10 cellular contexts compared by ENCODE assay signal in the genomic region with DNA sequence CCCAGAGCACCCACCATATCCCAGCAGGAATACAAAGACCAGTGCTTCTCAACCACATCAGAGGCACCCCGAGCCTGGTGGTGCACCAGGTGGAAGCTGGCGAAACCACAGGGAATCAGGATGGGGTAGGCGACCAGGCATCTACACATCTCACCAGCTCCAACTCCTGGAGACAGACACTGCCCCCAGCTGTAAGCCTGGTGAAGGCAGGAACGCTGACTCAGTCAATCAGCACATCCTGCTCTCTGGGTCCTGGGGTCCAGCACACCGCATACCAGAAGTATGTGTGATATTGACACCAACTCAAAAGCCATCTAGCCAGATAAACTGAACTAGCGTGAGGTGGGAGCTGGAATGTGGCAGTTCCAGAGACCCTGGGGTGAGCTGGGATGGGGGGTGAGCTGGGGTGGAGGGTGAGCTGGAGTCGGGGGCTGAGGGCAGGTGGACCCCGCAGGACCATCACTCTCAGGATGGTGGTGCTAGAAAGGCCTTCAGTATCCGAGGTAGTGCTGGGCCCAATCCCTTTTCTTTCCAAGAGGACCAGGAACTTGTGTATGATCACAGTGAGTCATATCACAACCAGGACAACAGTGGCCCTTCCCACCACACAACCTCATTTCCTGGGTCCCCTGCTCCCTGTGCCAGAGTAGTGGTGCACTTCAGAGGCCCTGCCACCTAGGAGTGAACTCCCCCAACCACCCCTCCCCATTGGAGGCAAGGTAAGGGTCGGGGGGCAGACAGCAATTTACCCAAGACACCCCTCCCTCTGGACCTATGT. TPM values are rescaled to one million over a fixed set of nuclear protein-coding genes. Genes with fewer than 3 reads are reported as not detected.
DNase-seq lines count a peak whose midpoint lies in the region; ATAC-seq and TF ChIP-seq lines count a peak whose summit lies in the region.
"Had no signal": no experiment of that assay in that cellular context is flagged by ENCODE, and none has a peak within 500 bp of the region (broad histone marks: within the 10 kb centered on the region; RNA-seq: fewer than 3 reads in every experiment).

No MANE protein-coding gene starts in this region.

- H2AFZ ChIP-seq in PC-3 (ENCODE audit: low read length) (no peak overlapping the region), neuronal stem cell (ENCODE audit: low read length) (no peak overlapping the region)

- no peak for ATAC-seq in CD4-positive, CD25-positive, alpha-beta regulatory T cell (ENCODE audit: low read depth in 2 of 2)
- peak; percentile 48 for ATAC-seq in PC-3
- ATAC-seq: pancreas had no signal

- no peaks in the 10 kb centered on the region for H3K36me3 Mint-ChIP-seq in CD4-positive, CD25-positive, alpha-beta regulatory T cell
- H3K36me3 Mint-ChIP-seq in endodermal cell (ENCODE audit: low read depth) = peaks cover 52% of the 10 kb centered on the region

- no peak for DNase-seq in CD4-positive, CD25-positive, alpha-beta regulatory T cell
- DNase-seq in PC-3 (peak; percentile 62), endodermal cell (peak; percentile 67), neuronal stem cell (ENCODE audit: low spot score) (no peak), epidermal melanocyte (ENCODE audit: insufficient read length, low spot score) (no peak), C1 segment of cervical spinal cord (lab: John Stamatoyannopoulos, UW) (no peak), NCI-H345 (lab: John Stamatoyannopoulos, UW) (no peak)
- DNase-seq in stimulated activated CD4-positive, alpha-beta T cell treated with anti-CD3 and anti-CD28 coated beads, Interleukin-4, amount 100 ng/mL, for 1 hour = no peak
- DNase-seq: activated CD4-positive, alpha-beta T cell treated with anti-CD3 and anti-CD28 coated beads, Interleukin-2, amount 50 U/mL, for 48 hours had no signal

- H4K20me1 ChIP-seq in PC-3 (ENCODE audit: low read length) = peaks cover 36% of the 10 kb centered on the region; the same call in 1 of the 2 replicates

- H2BK5ac ChIP-seq in neuronal stem cell (ENCODE audit: low read length) = peak overlapping the region; percentile 40

- H3K4ac ChIP-seq in neuronal stem cell (ENCODE audit: low read length) = no peak overlapping the region

- H2BK15ac ChIP-seq in neuronal stem cell (ENCODE audit: low read length) = no peak overlapping the region

- 92% methylated on average over 5 to 10 of the region's 10 CpGs for WGBS in endodermal cell (ENCODE audit: insufficient coverage in 1 of 2, insufficient read length in 1 of 2), 2 experiments
- WGBS in neuronal stem cell (ENCODE audit: extremely low coverage in 2 of 2, insufficient read length in 2 of 2, insufficient replicate concordance in 1 of 2), 2 donors = no CpG with 5 or more reads among the region's 10 CpGs

- peaks cover 0 to 26% (median 4%) of the 10 kb centered on the region in 4 donors for H3K4me1 Mint-ChIP-seq in CD4-positive, CD25-positive, alpha-beta regulatory T cell
- peaks cover 30% of the 10 kb centered on the region for H3K4me1 Mint-ChIP-seq in endodermal cell

- H3K4me3 ChIP-seq in CD4-positive, CD25-positive, alpha-beta regulatory T cell (ENCODE audit: low read depth, low read length) = no peak overlapping the region
- peak overlapping the region; percentile 90; the same call in 1 of the 2 replicates for H3K4me3 ChIP-seq in PC-3 (ENCODE audit: low read length)
- H3K4me3 ChIP-seq in endodermal cell (ENCODE audit: low read length) = peak overlapping the region; percentile 93
- H3K4me3 ChIP-seq in neuronal stem cell (ENCODE audit: low read length in 2 of 2) = peak overlapping the region; percentile 3 to 94

- H3K27ac ChIP-seq in CD4-positive, CD25-positive, alpha-beta regulatory T cell (ENCODE audit: insufficient read depth, low read length, poor library complexity, severe bottlenecking) = no peak overlapping the region
- H3K27ac ChIP-seq in PC-3 (ENCODE audit: low read length) = peak overlapping the region; percentile 18; the same call in 1 of the 2 replicates
- H3K27ac ChIP-seq in endodermal cell (ENCODE audit: low read depth, low read length) = peak overlapping the region; percentile 85
- peak overlapping the region; percentile 33 for H3K27ac ChIP-seq in neuronal stem cell (replicated peaks; ENCODE audit: low read length)
- H3K27ac ChIP-seq: pancreas had no signal

- H3K9me2 ChIP-seq in PC-3 (replicated peaks; ENCODE audit: low read length) = no peaks in the 10 kb centered on the region

- no peak overlapping the region for H4K8ac ChIP-seq in neuronal stem cell (ENCODE audit: low read depth, low read length)

- no peaks in the 10 kb centered on the region for H3F3A ChIP-seq in PC-3 (ENCODE audit: low read length, unreplicated experiment)

- POLR2A ChIA-PET in PC-3 (lab: Charles Lee; ENCODE audit: unreplicated experiment) = no interaction called here

- peaks cover 34% of the 10 kb centered on the region for H3K79me2 ChIP-seq in PC-3 (ENCODE audit: low read length)

- H3K9me3 Mint-ChIP-seq in CD4-positive, CD25-positive, alpha-beta regulatory T cell = no peaks in the 10 kb centered on the region
- peaks cover 1% of the 10 kb centered on the region for H3K9me3 Mint-ChIP-seq in endodermal cell

- CTCF ChIA-PET in PC-3 (lab: Charles Lee) = interaction anchor here (0.5 kb wide), 1 partner anchor 1664 kb away, joined by 3 read pairs; no protein-coding TSS in a partner anchor

- H3K9me3 ChIP-seq in CD4-positive, CD25-positive, alpha-beta regulatory T cell (ENCODE audit: control insufficient read depth in 2 of 2, low read length in 2 of 2) = no peaks in the 10 kb centered on the region
- H3K9me3 ChIP-seq in PC-3 (ENCODE audit: low read length) (no peaks in the 10 kb centered on the region), endodermal cell (ENCODE audit: control insufficient read depth, low read length) (peaks cover 5% of the 10 kb centered on the region), neuronal stem cell (replicated peaks in 1 of 2; ENCODE audit: control insufficient read depth in 2 of 2, insufficient read depth in 1 of 2, low read depth in 1 of 2, low read length in 2 of 2) (peaks cover 6 to 8% of the 10 kb centered on the region in 2 donors)
- H3K9me3 ChIP-seq: pancreas had no signal

- peak overlapping the region; percentile 21 to 49 (median 40) for H3K4me3 Mint-ChIP-seq in CD4-positive, CD25-positive, alpha-beta regulatory T cell
- H3K4me3 Mint-ChIP-seq in endodermal cell = peak overlapping the region; percentile 74

- no TSS peak for BruUV-seq in PC-3 (replicated peaks; lab: Mats Ljungman, UMichigan)

- H3K9ac ChIP-seq in PC-3 (ENCODE audit: low read length) = no peak overlapping the region
- peak overlapping the region; percentile 38 for H3K9ac ChIP-seq in endodermal cell (ENCODE audit: extremely low read depth, low read length, poor library complexity, severe bottlenecking)
- peak overlapping the region; percentile 56 for H3K9ac ChIP-seq in neuronal stem cell (ENCODE audit: low read depth, low read length, poor library complexity)

- peak overlapping the region; percentile 59 for H3K14ac ChIP-seq in neuronal stem cell (ENCODE audit: low read length)

- H3K27me3 ChIP-seq in CD4-positive, CD25-positive, alpha-beta regulatory T cell (ENCODE audit: control insufficient read depth, insufficient read depth, low read length) = peaks cover 6% of the 10 kb centered on the region
- H3K27me3 ChIP-seq in PC-3 (ENCODE audit: low read length) (no peaks in the 10 kb centered on the region), endodermal cell (ENCODE audit: control insufficient read depth, insufficient read depth, low read length, poor library complexity, severe bottlenecking) (no peaks in the 10 kb centered on the region), neuronal stem cell (ENCODE audit: control insufficient read depth in 3 of 3, insufficient read depth in 3 of 3, low read depth in 1 of 3, low read length in 3 of 3) (no peaks in the 10 kb centered on the region)
- H3K27me3 ChIP-seq: pancreas had no signal

- H3K18ac ChIP-seq in neuronal stem cell (ENCODE audit: low read length) = peak overlapping the region; percentile 29

- H3K36me3 ChIP-seq in CD4-positive, CD25-positive, alpha-beta regulatory T cell (ENCODE audit: control insufficient read depth, insufficient read depth, low read length) = no peaks in the 10 kb centered on the region
- H3K36me3 ChIP-seq in PC-3 (ENCODE audit: low read depth, low read length) (peaks cover 12% of the 10 kb centered on the region), endodermal cell (ENCODE audit: control insufficient read depth, insufficient read depth, low read length) (peaks cover 63% of the 10 kb centered on the region), neuronal stem cell (replicated peaks in 1 of 2; ENCODE audit: control insufficient read depth in 2 of 2, insufficient read depth in 2 of 2, low read length in 2 of 2) (peaks cover 47 to 67% of the 10 kb centered on the region in 2 donors)
- H3K36me3 ChIP-seq: pancreas had no signal

- intact Hi-C loops in PC-3 (cut with micrococcal nuclease) = loop anchor here (1.0 kb wide), 1 partner anchor 26 kb away; a partner anchor contains a TSS

- TF ChIP-seq CTCF in PC-3 (conservative IDR thresholded peaks at IDR 0.05; ENCODE audit: low read depth, low read length) = no peak
- TF ChIP-seq CTCF in endodermal cell (conservative IDR thresholded peaks at IDR 0.05) = no peak

- peaks cover 10% of the 10 kb centered on the region for H3K4me1 ChIP-seq in CD4-positive, CD25-positive, alpha-beta regulatory T cell (ENCODE audit: control insufficient read depth, insufficient read depth, low read length, poor library complexity, severe bottlenecking)
- H3K4me1 ChIP-seq in PC-3 (ENCODE audit: insufficient read depth, low read length) (peaks cover 21% of the 10 kb centered on the region), endodermal cell (ENCODE audit: control insufficient read depth, insufficient read depth, low read length) (peaks cover 31% of the 10 kb centered on the region), neuronal stem cell (ENCODE audit: control insufficient read depth in 2 of 2, insufficient read depth in 1 of 2, low read depth in 1 of 2, low read length in 2 of 2) (peaks cover 41 to 44% of the 10 kb centered on the region in 2 donors)

- peak overlapping the region; percentile 38 for H2AK5ac ChIP-seq in neuronal stem cell (ENCODE audit: low read depth, low read length)

- peaks cover 33% of the 10 kb centered on the region for H3K79me1 ChIP-seq in neuronal stem cell (ENCODE audit: low read depth, low read length)

- no peak overlapping the region for H2BK120ac ChIP-seq in neuronal stem cell (ENCODE audit: low read depth, low read length)

- peak overlapping the region; percentile 98 for H3K4me2 ChIP-seq in PC-3 (ENCODE audit: low read length)
- peak overlapping the region; percentile 87 for H3K4me2 ChIP-seq in neuronal stem cell (ENCODE audit: insufficient read depth, low read length, poor library complexity, severe bottlenecking)

- no peak overlapping the region for H2BK12ac ChIP-seq in neuronal stem cell (ENCODE audit: low read length)

- peaks cover 26% of the 10 kb centered on the region for H3K27me3 Mint-ChIP-seq in CD4-positive, CD25-positive, alpha-beta regulatory T cell
- H3K27me3 Mint-ChIP-seq in endodermal cell (ENCODE audit: insufficient read depth) = no peaks in the 10 kb centered on the region

- no peak overlapping the region for H3K27ac Mint-ChIP-seq in CD4-positive, CD25-positive, alpha-beta regulatory T cell
- H3K27ac Mint-ChIP-seq in endodermal cell = peak overlapping the region; percentile 83

- no peak overlapping the region for H4K91ac ChIP-seq in neuronal stem cell (ENCODE audit: low read depth, low read length, poor library complexity)

- peak overlapping the region; percentile 13 for H3K23ac ChIP-seq in neuronal stem cell (ENCODE audit: low read depth, low read length, poor library complexity)

RNA-seq across cellular contexts. Expression of a gene that starts 2.5 kb away (rescaled TPM):
- 2.3 TPM for total RNA-seq in CD4-positive, CD25-positive, alpha-beta regulatory T cell
- polyA plus RNA-seq in CD4-positive, CD25-positive, alpha-beta regulatory T cell = under 1 TPM in 1 of 4 donors, not detected in 3; 0.13 TPM
- total RNA-seq in PC-3 (2014; rRNA removed) (127 and 207 TPM in 2 replicates), endodermal cell (100 to 1,000 TPM; 322 to 383 TPM)
- polyA plus RNA-seq in endodermal cell (2013, experiment 1 of 2) = 285 TPM
- polyA plus RNA-seq in endodermal cell (2013, experiment 2 of 2) = 272 TPM
- 205 TPM for polyA plus RNA-seq in neuronal stem cell (2013, experiment 1 of 2)
- polyA plus RNA-seq in neuronal stem cell (2013, experiment 2 of 2) = 197 TPM

RNA-seq across cellular contexts. Expression of a gene that starts 24.3 kb away (rescaled TPM):
- total RNA-seq in CD4-positive, CD25-positive, alpha-beta regulatory T cell = 21.8 TPM
- polyA plus RNA-seq in CD4-positive, CD25-positive, alpha-beta regulatory T cell = 10 to 100 TPM; 10.2 to 17.0 (median 11.7) TPM
- total RNA-seq in PC-3 (2014; rRNA removed) (40.6 and 47.2 TPM in 2 replicates), endodermal cell (1 to 10 TPM; 4.7 to 8.0 TPM)
- 8.2 TPM for polyA plus RNA-seq in endodermal cell (2013, experiment 1 of 2)
- polyA plus RNA-seq in endodermal cell (2013, experiment 2 of 2) = 8.7 TPM
- polyA plus RNA-seq in neuronal stem cell (2013, experiment 1 of 2) = 26.8 TPM
- polyA plus RNA-seq in neuronal stem cell (2013, experiment 2 of 2) = 26.8 TPM

RNA-seq across cellular contexts. Expression of a gene that starts 26.5 kb away (rescaled TPM):
- total RNA-seq in CD4-positive, CD25-positive, alpha-beta regulatory T cell = 7.8 TPM
- polyA plus RNA-seq in CD4-positive, CD25-positive, alpha-beta regulatory T cell = 1 to 10 TPM; 1.6 to 2.7 (median 2.5) TPM
- 159 and 195 TPM in 2 replicates for total RNA-seq in PC-3 (2014; rRNA removed)
- 100 to 1,000 TPM; 196 to 241 TPM for total RNA-seq in endodermal cell
- polyA plus RNA-seq in endodermal cell (2013, experiment 1 of 2) = 307 TPM
- polyA plus RNA-seq in endodermal cell (2013, experiment 2 of 2) = 281 TPM
- polyA plus RNA-seq in neuronal stem cell (2013, experiment 1 of 2) = 206 TPM
- polyA plus RNA-seq in neuronal stem cell (2013, experiment 2 of 2) = 193 TPM

RNA-seq across cellular contexts. Expression of a gene that starts 38.7 kb away (rescaled TPM):
- 1.5 TPM for total RNA-seq in CD4-positive, CD25-positive, alpha-beta regulatory T cell
- polyA plus RNA-seq in CD4-positive, CD25-positive, alpha-beta regulatory T cell = under 1 TPM in 2 of 4 donors, not detected in 2; 0.13 to 0.17 TPM
- total RNA-seq in PC-3 (2014; rRNA removed) (6.2 and 11.7 TPM in 2 replicates), endodermal cell (1 to 10 TPM; 2.1 to 7.7 TPM)
- 2.2 TPM for polyA plus RNA-seq in endodermal cell (2013, experiment 1 of 2)
- polyA plus RNA-seq in endodermal cell (2013, experiment 2 of 2) = 3.3 TPM
- polyA plus RNA-seq in neuronal stem cell (2013, experiment 1 of 2) = 1.2 TPM
- 1.2 TPM for polyA plus RNA-seq in neuronal stem cell (2013, experiment 2 of 2)

RNA-seq across cellular contexts. Expression of a gene that starts 44.5 kb away (rescaled TPM):
- 228 TPM for total RNA-seq in CD4-positive, CD25-positive, alpha-beta regulatory T cell
- polyA plus RNA-seq in CD4-positive, CD25-positive, alpha-beta regulatory T cell = 100 to 1,000 TPM in 2 of 4 donors, 10 to 100 TPM in 2; 79.2 to 127 (median 96.0) TPM
- 69.9 and 88.8 TPM in 2 replicates for total RNA-seq in PC-3 (2014; rRNA removed)
- total RNA-seq in endodermal cell = 10 to 100 TPM; 51.6 to 66.8 TPM
- polyA plus RNA-seq in endodermal cell (2013, experiment 1 of 2) = 31.2 TPM
- 29.2 TPM for polyA plus RNA-seq in endodermal cell (2013, experiment 2 of 2)
- 27.8 TPM for polyA plus RNA-seq in neuronal stem cell (2013, experiment 1 of 2)
- 27.7 TPM for polyA plus RNA-seq in neuronal stem cell (2013, experiment 2 of 2)

Comparison
In these comparisons a context has a peak if more than half of its experiments do, and no peak if none do; other contexts are left out.
1. DNase-seq: peak in PC-3 (single experiment) and endodermal cell (single experiment); none in CD4-positive, CD25-positive, alpha-beta regulatory T cell (0 of 3), neuronal stem cell (single experiment), epidermal melanocyte (single experiment), stimulated activated CD4-positive, alpha-beta T cell treated with anti-CD3 and anti-CD28 coated beads, Interleukin-4, amount 100 ng/mL, for 1 hour (single experiment), C1 segment of cervical spinal cord (0 of 14) and NCI-H345 (single experiment).
2. RNA of a gene that starts 2.5 kb away (total RNA-seq): 322 to 383 TPM in endodermal cell and 127 to 207 TPM in PC-3; 2.3 TPM in CD4-positive, CD25-positive, alpha-beta regulatory T cell (single experiment); every median in the first group is over 10 times any median in the second.
3. RNA of a gene that starts 26.5 kb away (total RNA-seq): 196 to 241 TPM in endodermal cell and 159 to 195 TPM in PC-3; 7.8 TPM in CD4-positive, CD25-positive, alpha-beta regulatory T cell (single experiment); every median in the first group is over 10 times any median in the second.